1 cellular context compared by ENCODE assay signal in genomic region chr10:44961931-44962750, GRCh38.
TF ChIP-seq lines count a peak whose summit lies in the region.

No MANE protein-coding gene starts in this region.

TF ChIP-seq in WTC11, 78 proteins besides CTCF, POLR2A, EP300 and RAD21 (continued from another document):
- TF ChIP-seq ARID4B (CRISPR knock-in tag; IDR thresholded peaks at IDR 0.05; ENCODE audit: borderline replicate concordance) = no peak
TF ChIP-seq in WTC11: peak in this region for 0.
